In the genomic region with DNA sequence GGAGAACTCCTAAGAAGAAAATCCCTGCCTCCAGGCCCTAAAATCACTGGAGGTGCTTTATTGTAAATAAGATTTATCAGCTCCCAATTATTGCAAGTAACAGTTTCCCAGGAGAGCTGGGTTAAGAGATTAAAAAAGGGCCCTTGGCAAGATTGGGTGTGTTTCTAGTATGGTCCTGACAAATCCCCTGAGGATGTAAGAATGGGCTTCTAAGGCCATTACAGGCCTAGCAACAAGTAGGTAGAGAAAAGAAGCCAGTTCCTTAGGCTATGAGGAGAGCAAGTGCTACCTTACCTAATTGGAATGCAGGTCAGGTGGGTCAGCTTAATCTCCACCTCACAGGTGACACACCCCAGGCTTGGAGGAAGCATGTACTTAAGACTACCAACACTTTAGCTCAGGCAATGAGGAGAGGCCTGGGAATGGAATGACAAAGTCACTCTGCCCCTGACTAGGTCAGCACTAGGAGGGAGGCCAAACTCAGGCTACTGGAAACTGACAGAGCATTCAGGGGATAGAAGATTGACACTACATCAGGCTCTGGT, we compare ENCODE assay signal across 1 cellular context.
TF ChIP-seq lines count a peak whose summit lies in the region.

No MANE protein-coding gene starts in this region.

TF ChIP-seq in GM12878, 131 proteins besides CTCF, POLR2A, EP300 and RAD21:
- no peak for TF ChIP-seq GABPA (IDR thresholded peaks at IDR 0.05; ENCODE audit: low read depth)
- no peak for TF ChIP-seq HDAC2 (IDR thresholded peaks at IDR 0.05)
- TF ChIP-seq SIN3A (IDR thresholded peaks at IDR 0.05; ENCODE audit: low read depth, low read length) = no peak
- TF ChIP-seq ASH2L (IDR thresholded peaks at IDR 0.05; ENCODE audit: borderline replicate concordance, low read depth) = no peak
- TF ChIP-seq, protein P1, sequence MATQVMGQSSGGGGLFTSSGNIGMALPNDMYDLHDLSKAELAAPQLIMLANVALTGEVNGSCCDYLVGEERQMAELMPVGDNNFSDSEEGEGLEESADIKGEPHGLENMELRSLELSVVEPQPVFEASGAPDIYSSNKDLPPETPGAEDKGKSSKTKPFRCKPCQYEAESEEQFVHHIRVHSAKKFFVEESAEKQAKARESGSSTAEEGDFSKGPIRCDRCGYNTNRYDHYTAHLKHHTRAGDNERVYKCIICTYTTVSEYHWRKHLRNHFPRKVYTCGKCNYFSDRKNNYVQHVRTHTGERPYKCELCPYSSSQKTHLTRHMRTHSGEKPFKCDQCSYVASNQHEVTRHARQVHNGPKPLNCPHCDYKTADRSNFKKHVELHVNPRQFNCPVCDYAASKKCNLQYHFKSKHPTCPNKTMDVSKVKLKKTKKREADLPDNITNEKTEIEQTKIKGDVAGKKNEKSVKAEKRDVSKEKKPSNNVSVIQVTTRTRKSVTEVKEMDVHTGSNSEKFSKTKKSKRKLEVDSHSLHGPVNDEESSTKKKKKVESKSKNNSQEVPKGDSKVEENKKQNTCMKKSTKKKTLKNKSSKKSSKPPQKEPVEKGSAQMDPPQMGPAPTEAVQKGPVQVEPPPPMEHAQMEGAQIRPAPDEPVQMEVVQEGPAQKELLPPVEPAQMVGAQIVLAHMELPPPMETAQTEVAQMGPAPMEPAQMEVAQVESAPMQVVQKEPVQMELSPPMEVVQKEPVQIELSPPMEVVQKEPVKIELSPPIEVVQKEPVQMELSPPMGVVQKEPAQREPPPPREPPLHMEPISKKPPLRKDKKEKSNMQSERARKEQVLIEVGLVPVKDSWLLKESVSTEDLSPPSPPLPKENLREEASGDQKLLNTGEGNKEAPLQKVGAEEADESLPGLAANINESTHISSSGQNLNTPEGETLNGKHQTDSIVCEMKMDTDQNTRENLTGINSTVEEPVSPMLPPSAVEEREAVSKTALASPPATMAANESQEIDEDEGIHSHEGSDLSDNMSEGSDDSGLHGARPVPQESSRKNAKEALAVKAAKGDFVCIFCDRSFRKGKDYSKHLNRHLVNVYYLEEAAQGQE (IDR thresholded peaks at IDR 0.05; ENCODE audit: low read depth, low read length) = no peak
- TF ChIP-seq, protein P2, sequence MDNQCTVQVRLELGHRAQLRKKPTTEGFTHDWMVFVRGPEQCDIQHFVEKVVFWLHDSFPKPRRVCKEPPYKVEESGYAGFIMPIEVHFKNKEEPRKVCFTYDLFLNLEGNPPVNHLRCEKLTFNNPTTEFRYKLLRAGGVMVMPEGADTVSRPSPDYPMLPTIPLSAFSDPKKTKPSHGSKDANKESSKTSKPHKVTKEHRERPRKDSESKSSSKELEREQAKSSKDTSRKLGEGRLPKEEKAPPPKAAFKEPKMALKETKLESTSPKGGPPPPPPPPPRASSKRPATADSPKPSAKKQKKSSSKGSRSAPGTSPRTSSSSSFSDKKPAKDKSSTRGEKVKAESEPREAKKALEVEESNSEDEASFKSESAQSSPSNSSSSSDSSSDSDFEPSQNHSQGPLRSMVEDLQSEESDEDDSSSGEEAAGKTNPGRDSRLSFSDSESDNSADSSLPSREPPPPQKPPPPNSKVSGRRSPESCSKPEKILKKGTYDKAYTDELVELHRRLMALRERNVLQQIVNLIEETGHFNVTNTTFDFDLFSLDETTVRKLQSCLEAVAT (IDR thresholded peaks at IDR 0.05) = no peak
- TF ChIP-seq, protein P3, sequence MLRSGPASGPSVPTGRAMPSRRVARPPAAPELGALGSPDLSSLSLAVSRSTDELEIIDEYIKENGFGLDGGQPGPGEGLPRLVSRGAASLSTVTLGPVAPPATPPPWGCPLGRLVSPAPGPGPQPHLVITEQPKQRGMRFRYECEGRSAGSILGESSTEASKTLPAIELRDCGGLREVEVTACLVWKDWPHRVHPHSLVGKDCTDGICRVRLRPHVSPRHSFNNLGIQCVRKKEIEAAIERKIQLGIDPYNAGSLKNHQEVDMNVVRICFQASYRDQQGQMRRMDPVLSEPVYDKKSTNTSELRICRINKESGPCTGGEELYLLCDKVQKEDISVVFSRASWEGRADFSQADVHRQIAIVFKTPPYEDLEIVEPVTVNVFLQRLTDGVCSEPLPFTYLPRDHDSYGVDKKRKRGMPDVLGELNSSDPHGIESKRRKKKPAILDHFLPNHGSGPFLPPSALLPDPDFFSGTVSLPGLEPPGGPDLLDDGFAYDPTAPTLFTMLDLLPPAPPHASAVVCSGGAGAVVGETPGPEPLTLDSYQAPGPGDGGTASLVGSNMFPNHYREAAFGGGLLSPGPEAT (IDR thresholded peaks at IDR 0.05; ENCODE audit: low read depth) = no peak
- TF ChIP-seq SREBF1 (IDR thresholded peaks at IDR 0.05; ENCODE audit: low read length) = no peak
- no peak for TF ChIP-seq POU2F2 (IDR thresholded peaks at IDR 0.05; ENCODE audit: borderline replicate concordance, low read depth, low read length)
- TF ChIP-seq WRNIP1 (IDR thresholded peaks at IDR 0.05; ENCODE audit: borderline replicate concordance, low read depth, low read length) = no peak
- no peak for TF ChIP-seq RUNX3 (IDR thresholded peaks at IDR 0.05; ENCODE audit: low read length)
- no peak for TF ChIP-seq TBL1XR1 (IDR thresholded peaks at IDR 0.05; ENCODE audit: low read depth, low read length)
- TF ChIP-seq KLF5 (IDR thresholded peaks at IDR 0.05; ENCODE audit: partially characterized antibody) = no peak
- TF ChIP-seq, protein P4, sequence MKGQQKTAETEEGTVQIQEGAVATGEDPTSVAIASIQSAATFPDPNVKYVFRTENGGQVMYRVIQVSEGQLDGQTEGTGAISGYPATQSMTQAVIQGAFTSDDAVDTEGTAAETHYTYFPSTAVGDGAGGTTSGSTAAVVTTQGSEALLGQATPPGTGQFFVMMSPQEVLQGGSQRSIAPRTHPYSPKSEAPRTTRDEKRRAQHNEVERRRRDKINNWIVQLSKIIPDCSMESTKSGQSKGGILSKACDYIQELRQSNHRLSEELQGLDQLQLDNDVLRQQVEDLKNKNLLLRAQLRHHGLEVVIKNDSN (IDR thresholded peaks at IDR 0.05; ENCODE audit: borderline replicate concordance, extremely low read length, insufficient read depth, low read depth, low read length) = no peak
- TF ChIP-seq RFX5 (IDR thresholded peaks at IDR 0.05; ENCODE audit: low read depth, low read length) = no peak
- no peak for TF ChIP-seq NFXL1 (IDR thresholded peaks at IDR 0.05; ENCODE audit: borderline replicate concordance)
- TF ChIP-seq, protein P5, sequence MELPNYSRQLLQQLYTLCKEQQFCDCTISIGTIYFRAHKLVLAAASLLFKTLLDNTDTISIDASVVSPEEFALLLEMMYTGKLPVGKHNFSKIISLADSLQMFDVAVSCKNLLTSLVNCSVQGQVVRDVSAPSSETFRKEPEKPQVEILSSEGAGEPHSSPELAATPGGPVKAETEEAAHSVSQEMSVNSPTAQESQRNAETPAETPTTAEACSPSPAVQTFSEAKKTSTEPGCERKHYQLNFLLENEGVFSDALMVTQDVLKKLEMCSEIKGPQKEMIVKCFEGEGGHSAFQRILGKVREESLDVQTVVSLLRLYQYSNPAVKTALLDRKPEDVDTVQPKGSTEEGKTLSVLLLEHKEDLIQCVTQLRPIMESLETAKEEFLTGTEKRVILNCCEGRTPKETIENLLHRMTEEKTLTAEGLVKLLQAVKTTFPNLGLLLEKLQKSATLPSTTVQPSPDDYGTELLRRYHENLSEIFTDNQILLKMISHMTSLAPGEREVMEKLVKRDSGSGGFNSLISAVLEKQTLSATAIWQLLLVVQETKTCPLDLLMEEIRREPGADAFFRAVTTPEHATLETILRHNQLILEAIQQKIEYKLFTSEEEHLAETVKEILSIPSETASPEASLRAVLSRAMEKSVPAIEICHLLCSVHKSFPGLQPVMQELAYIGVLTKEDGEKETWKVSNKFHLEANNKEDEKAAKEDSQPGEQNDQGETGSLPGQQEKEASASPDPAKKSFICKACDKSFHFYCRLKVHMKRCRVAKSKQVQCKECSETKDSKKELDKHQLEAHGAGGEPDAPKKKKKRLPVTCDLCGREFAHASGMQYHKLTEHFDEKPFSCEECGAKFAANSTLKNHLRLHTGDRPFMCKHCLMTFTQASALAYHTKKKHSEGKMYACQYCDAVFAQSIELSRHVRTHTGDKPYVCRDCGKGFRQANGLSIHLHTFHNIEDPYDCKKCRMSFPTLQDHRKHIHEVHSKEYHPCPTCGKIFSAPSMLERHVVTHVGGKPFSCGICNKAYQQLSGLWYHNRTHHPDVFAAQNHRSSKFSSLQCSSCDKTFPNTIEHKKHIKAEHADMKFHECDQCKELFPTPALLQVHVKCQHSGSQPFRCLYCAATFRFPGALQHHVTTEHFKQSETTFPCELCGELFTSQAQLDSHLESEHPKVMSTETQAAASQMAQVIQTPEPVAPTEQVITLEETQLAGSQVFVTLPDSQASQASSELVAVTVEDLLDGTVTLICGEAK (IDR thresholded peaks at IDR 0.05; ENCODE audit: borderline replicate concordance) = no peak
- TF ChIP-seq, protein P6, sequence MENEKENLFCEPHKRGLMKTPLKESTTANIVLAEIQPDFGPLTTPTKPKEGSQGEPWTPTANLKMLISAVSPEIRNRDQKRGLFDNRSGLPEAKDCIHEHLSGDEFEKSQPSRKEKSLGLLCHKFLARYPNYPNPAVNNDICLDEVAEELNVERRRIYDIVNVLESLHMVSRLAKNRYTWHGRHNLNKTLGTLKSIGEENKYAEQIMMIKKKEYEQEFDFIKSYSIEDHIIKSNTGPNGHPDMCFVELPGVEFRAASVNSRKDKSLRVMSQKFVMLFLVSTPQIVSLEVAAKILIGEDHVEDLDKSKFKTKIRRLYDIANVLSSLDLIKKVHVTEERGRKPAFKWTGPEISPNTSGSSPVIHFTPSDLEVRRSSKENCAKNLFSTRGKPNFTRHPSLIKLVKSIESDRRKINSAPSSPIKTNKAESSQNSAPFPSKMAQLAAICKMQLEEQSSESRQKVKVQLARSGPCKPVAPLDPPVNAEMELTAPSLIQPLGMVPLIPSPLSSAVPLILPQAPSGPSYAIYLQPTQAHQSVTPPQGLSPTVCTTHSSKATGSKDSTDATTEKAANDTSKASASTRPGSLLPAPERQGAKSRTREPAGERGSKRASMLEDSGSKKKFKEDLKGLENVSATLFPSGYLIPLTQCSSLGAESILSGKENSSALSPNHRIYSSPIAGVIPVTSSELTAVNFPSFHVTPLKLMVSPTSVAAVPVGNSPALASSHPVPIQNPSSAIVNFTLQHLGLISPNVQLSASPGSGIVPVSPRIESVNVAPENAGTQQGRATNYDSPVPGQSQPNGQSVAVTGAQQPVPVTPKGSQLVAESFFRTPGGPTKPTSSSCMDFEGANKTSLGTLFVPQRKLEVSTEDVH (IDR thresholded peaks at IDR 0.05; ENCODE audit: low read depth, partially characterized antibody) = no peak
